ENCODE assay signal across 6 cellular contexts in the genomic region with DNA sequence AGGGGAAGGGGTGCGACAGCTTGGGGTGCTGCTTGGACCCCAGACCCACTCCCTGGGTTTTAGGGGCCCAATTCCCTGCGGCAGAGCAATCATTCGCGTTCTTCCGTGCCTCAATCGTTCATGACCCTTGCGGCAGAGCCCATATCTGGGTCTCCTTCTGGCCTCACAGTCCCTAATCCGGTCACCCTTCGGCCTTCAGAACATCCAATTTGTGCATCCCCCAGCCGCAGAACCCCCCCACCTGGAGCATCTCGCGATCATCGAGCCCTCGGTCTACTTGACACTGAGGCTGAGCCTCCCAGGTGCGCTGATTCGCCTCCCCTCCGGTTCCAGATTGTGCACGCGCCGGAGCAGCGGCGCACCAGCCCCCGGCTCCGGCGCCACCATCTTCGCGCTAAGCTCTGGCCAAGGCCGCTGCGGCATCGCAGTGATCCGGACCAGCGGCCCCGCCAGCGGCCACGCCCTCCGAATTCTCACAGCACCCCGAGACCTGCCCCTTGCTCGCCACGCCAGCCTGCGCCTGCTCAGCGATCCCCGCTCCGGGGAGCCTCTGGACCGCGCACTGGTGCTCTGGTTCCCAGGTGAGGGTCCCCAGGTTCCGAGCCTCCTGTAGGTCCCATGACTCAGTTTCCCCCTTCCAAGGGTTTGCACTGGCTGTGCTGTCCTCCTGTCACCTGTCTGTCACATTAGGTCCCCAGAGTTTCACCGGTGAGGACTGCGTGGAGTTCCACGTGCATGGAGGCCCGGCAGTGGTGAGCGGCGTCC. TPM values are rescaled to one million over a fixed set of nuclear protein-coding genes. Genes with fewer than 3 reads are reported as not detected.
DNase-seq lines count a peak whose midpoint lies in the region; ATAC-seq, FAIRE-seq and TF ChIP-seq lines count a peak whose summit lies in the region.

No MANE protein-coding gene starts in this region.

- peaks cover 5% of the 10 kb centered on the region for H3K4me1 Mint-ChIP-seq in glutamatergic neuron (ENCODE audit: low read depth, unreplicated experiment)

- no peak for TF ChIP-seq CTCF in glutamatergic neuron (IDR thresholded peaks at IDR 0.05; ENCODE audit: partially characterized antibody, unreplicated experiment)

- peaks cover 0 to 17% (median 5%) of the 10 kb centered on the region in 5 donors for H3K36me3 ChIP-seq in subcutaneous abdominal adipose tissue (ENCODE audit: control insufficient read depth in 5 of 5, insufficient read depth in 5 of 5, low read length in 5 of 5)

- no peaks in the 10 kb centered on the region for H3K27me3 ChIP-seq in subcutaneous abdominal adipose tissue (ENCODE audit: control insufficient read depth in 5 of 5, insufficient read depth in 4 of 5, low read length in 5 of 5)

- peaks cover 3 to 54% (median 42%) of the 10 kb centered on the region in 5 donors for H3K4me1 ChIP-seq in subcutaneous abdominal adipose tissue (ENCODE audit: control insufficient read depth in 5 of 5, insufficient read depth in 5 of 5, low read length in 5 of 5)

- peak overlapping the region; percentile 95 for H3K27ac ChIP-seq in subcutaneous abdominal adipose tissue (ENCODE audit: low read depth, low read length)

- H3K27me3 Mint-ChIP-seq in glutamatergic neuron (ENCODE audit: unreplicated experiment): peaks cover 12% of the 10 kb centered on the region

- H3K9me3 Mint-ChIP-seq in glutamatergic neuron (ENCODE audit: unreplicated experiment): peaks cover 13% of the 10 kb centered on the region

- H3K4me3 ChIP-seq in subcutaneous abdominal adipose tissue (ENCODE audit: low read depth in 1 of 5, low read length in 5 of 5): peak overlapping the region; percentile 88 to 96 (median 94)

- peak overlapping the region; percentile 99 for H3K4me3 Mint-ChIP-seq in glutamatergic neuron (ENCODE audit: unreplicated experiment)

- TF ChIP-seq POLR2A in H54 (IDR thresholded peaks at IDR 0.05; ENCODE audit: low read depth, low read length): no peak

- peak; percentile 2 for ATAC-seq in GM21515 (IDR thresholded peaks at IDR 0.05; ENCODE audit: unreplicated experiment)
- no peak for ATAC-seq in HG02852 (IDR thresholded peaks at IDR 0.05; ENCODE audit: unreplicated experiment)

- H3K27ac Mint-ChIP-seq in glutamatergic neuron (ENCODE audit: unreplicated experiment): no peak overlapping the region

- H3K9ac ChIP-seq in subcutaneous abdominal adipose tissue (ENCODE audit: low read length in 5 of 5): peak overlapping the region in 4 of 5 donors; percentile 63 to 93 (median 84)

- no peaks in the 10 kb centered on the region for H3K9me3 ChIP-seq in subcutaneous abdominal adipose tissue (ENCODE audit: control insufficient read depth in 5 of 5, low read length in 5 of 5)

- peaks cover under 1% of the 10 kb centered on the region for H3K36me3 Mint-ChIP-seq in glutamatergic neuron (ENCODE audit: unreplicated experiment)

- peak; percentile 44 for DNase-seq in SW480 (ENCODE audit: low spot score)
- no peak for DNase-seq in glutamatergic neuron
- DNase-seq in H54 (ENCODE audit: insufficient read length, low spot score): no peak

- FAIRE-seq in H54 (lab: Jason Lieb, UNC): no peak

RNA-seq across cellular contexts. Expression of a gene that starts 0.5 kb away (rescaled TPM):
- total RNA-seq in glutamatergic neuron (ENCODE audit: unreplicated experiment): 61.2 TPM

RNA-seq across cellular contexts. Expression of a gene that starts 3.2 kb away (rescaled TPM):
- total RNA-seq in glutamatergic neuron (ENCODE audit: unreplicated experiment): 98.8 TPM

RNA-seq across cellular contexts. Expression of a gene that starts 28.5 kb away (rescaled TPM):
- 81.2 TPM for total RNA-seq in glutamatergic neuron (ENCODE audit: unreplicated experiment)

RNA-seq across cellular contexts. Expression of a gene that starts 32.2 kb away (rescaled TPM):
- 80.7 TPM for total RNA-seq in glutamatergic neuron (ENCODE audit: unreplicated experiment)

RNA-seq across cellular contexts. Expression of a gene that starts 34.6 kb away (rescaled TPM):
- 14.1 TPM for total RNA-seq in glutamatergic neuron (ENCODE audit: unreplicated experiment)
